In the genomic region with DNA sequence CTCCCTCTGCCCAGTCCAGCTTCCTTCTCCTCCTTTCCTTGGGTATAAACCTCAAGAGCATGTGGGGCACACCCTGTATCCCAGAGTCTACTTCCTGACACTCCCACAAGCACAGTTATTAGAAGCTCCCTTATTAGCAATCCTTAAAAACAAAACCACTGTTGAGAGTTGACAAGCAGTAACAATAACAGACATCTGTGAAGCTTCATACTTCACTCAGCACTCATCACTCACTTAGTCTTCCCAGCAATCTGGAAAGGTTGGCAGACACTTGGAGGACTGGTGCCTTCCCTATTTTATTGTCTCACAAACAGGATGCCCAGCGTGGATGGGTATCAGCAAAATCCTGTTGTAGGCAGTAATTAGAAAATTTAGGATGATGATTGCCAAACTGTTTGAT, we compare ENCODE assay signal across 17 cellular contexts.
DNase-seq lines count a peak whose midpoint lies in the region; ATAC-seq and TF ChIP-seq lines count a peak whose summit lies in the region.
"Had no signal": no experiment of that assay in that cellular context is flagged by ENCODE, and none has a peak within 500 bp of the region (broad histone marks: within the 10 kb centered on the region; RNA-seq: fewer than 3 reads in every experiment).

No MANE protein-coding gene starts in this region.

- H3K4me1 ChIP-seq in right atrium auricular region, result no peaks in the 10 kb centered on the region
- no peaks in the 10 kb centered on the region for H3K4me1 ChIP-seq in heart right ventricle
- no peaks in the 10 kb centered on the region for H3K4me1 ChIP-seq in right cardiac atrium (ENCODE audit: control insufficient read depth, insufficient read depth, low read length)
- H3K4me1 ChIP-seq: HAP-1 had no signal

- no peak for DNase-seq in Right ventricle myocardium inferior (ENCODE audit: missing footprints)
- DNase-seq in right atrium auricular region (ENCODE audit: low spot score), result no peak
- DNase-seq in NCI-H69 (lab: John Stamatoyannopoulos, UW), result peak; percentile 33
- no peak for DNase-seq in heart right ventricle
- DNase-seq in right cardiac atrium, result no peak
- no peak for DNase-seq in NCI-H1092 (lab: John Stamatoyannopoulos, UW)
- no peak for DNase-seq in activated CD8-positive, alpha-beta memory T cell treated with anti-CD3 and anti-CD28 coated beads, Interleukin-2, amount 50 U/mL, for 4 hours
- DNase-seq: C1 segment of cervical spinal cord; Calu3; CD4-positive, alpha-beta memory T cell; COR-L47; DMS53; DMS79 treated with DMSO at 0.1 percent for 48 hours; GF-D8; GOT3; HFFc6 had no signal

- no peaks in the 10 kb centered on the region for H3K36me3 ChIP-seq in right atrium auricular region
- no peaks in the 10 kb centered on the region for H3K36me3 ChIP-seq in heart right ventricle
- H3K36me3 ChIP-seq: HAP-1 had no signal

- TF ChIP-seq CTCF in right atrium auricular region (IDR thresholded peaks at IDR 0.05) (no peak), heart right ventricle (IDR thresholded peaks at IDR 0.05) (no peak)

- intact Hi-C loops in Right ventricle myocardium inferior (cut with DNase I) (no loop called here), heart right ventricle (cut with DNase I) (no loop called here), right cardiac atrium (cut with DNase I) (no loop called here)

- 33 to 34% methylated on average over 1 of the region's 1 CpG for WGBS in heart right ventricle, 2 donors
- WGBS in right cardiac atrium, result 30% methylated on average over 1 of the region's 1 CpG

- H3K9me3 ChIP-seq in right atrium auricular region, result no peaks in the 10 kb centered on the region
- H3K9me3 ChIP-seq in heart right ventricle, result peaks cover 0 to 5% (median 0%) of the 10 kb centered on the region in 11 donors
- no peaks in the 10 kb centered on the region for H3K9me3 ChIP-seq in right cardiac atrium (ENCODE audit: control insufficient read depth, low read length)
- H3K9me3 ChIP-seq: HAP-1 had no signal

- H3K4me3 ChIP-seq in right atrium auricular region (no peak overlapping the region), heart right ventricle (no peak overlapping the region), right cardiac atrium (ENCODE audit: low read length) (no peak overlapping the region)
- H3K4me3 ChIP-seq: HAP-1 had no signal

- H3K27me3 ChIP-seq in right atrium auricular region (no peaks in the 10 kb centered on the region), heart right ventricle (peaks cover 0 to 47% (median 31%) of the 10 kb centered on the region in 7 donors), right cardiac atrium (ENCODE audit: control insufficient read depth, insufficient read depth) (peaks cover 4% of the 10 kb centered on the region)

- ATAC-seq in Right ventricle myocardium inferior (peak; percentile 54), heart right ventricle (peak in 7 of 8 donors; percentile 17 to 83 (median 61)), right cardiac atrium (peak; percentile 78 to 82)

- H3K27ac ChIP-seq in right atrium auricular region (no peak overlapping the region), heart right ventricle (no peak overlapping the region), right cardiac atrium (ENCODE audit: low read length) (no peak overlapping the region)
